9 cellular contexts compared by ENCODE assay signal in the genomic region with DNA sequence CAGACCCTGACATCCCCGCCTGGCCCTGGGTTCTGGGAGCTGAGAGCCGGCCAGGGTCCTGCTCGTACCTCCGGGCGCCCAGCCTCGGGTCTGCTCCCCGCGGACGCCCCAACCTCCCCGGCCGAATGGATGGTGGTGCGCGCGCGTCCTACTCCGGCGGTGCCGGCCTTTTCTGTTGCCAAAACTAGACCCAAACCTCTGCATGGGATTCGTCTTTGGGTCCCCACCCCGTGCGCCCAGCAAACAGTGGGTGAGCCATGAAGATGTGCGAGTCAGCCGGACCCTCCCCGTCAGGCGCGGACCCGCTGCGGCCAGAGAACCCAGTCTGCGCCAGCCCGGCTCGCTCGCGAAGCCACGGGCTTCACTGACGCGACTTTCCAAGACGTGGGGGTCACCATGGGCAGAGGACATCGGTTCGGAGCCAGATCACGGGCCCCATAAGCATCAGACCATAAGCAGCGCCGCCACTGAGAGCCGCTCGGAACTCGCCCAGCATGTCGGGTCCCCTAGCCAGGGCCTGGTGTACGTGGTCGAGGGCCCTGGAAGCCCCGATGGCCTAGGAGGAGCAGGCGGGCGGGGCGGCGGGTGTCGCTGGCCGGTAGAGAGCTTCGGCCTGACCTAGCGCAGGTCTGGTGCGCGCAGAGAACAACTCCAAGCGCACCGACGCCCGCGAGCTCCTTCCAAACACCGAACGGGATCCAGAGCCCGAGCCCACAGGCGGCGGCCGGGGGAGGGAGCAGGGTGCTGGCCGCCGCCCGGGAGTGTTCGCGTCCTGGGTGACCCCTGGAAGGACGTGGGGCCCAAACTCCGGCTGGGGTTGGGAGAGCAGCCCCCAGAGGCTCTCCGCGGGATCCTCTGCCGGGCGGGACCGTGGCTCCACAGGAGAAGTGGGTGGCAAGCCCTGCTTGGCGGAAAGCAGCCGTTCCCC. TPM values are rescaled to one million over a fixed set of nuclear protein-coding genes. Genes with fewer than 3 reads are reported as not detected.
DNase-seq lines count a peak whose midpoint lies in the region; ATAC-seq, FAIRE-seq and TF ChIP-seq lines count a peak whose summit lies in the region.
"Had no signal": no experiment of that assay in that cellular context is flagged by ENCODE, and none has a peak within 500 bp of the region (broad histone marks: within the 10 kb centered on the region; RNA-seq: fewer than 3 reads in every experiment).

No MANE protein-coding gene starts in this region.

- peaks cover 8% of the 10 kb centered on the region for H3K36me3 Mint-ChIP-seq in activated naive CD4-positive, alpha-beta T cell treated with anti-CD3 and anti-CD28 coated beads, Interleukin-2, amount 10 ng/mL, durations not matched to agents 7 days and 5 days
- H3K36me3 Mint-ChIP-seq in activated CD8-positive, alpha-beta T cell treated with anti-CD3 and anti-CD28 coated beads, Interleukin-2, amount 10 ng/mL, durations not matched to agents 7 days and 5 days (ENCODE audit: low read depth): peaks cover 7% of the 10 kb centered on the region
- H3K36me3 Mint-ChIP-seq in immature natural killer cell: peaks cover 0 to 3% (median 0%) of the 10 kb centered on the region in 3 donors

- 3% methylated on average over 20 of the region's 84 CpGs for WGBS in suprapubic skin

- peak overlapping the region; percentile 21 for H3K4me3 Mint-ChIP-seq in activated naive CD4-positive, alpha-beta T cell treated with anti-CD3 and anti-CD28 coated beads, Interleukin-2, amount 10 ng/mL, durations not matched to agents 7 days and 5 days
- H3K4me3 Mint-ChIP-seq in activated CD8-positive, alpha-beta T cell treated with anti-CD3 and anti-CD28 coated beads, Interleukin-2, amount 10 ng/mL, durations not matched to agents 7 days and 5 days: peak overlapping the region; percentile 12
- peak overlapping the region in 4 of 5 donors; percentile 21 to 51 (median 40) for H3K4me3 Mint-ChIP-seq in immature natural killer cell

- peaks cover 10% of the 10 kb centered on the region for H3K36me3 ChIP-seq in suprapubic skin

- ATAC-seq in activated CD8-positive, alpha-beta T cell treated with anti-CD3 and anti-CD28 coated beads, Interleukin-2, amount 10 ng/mL, durations not matched to agents 7 days and 5 days: no peak
- no peak for ATAC-seq in GM18511 (IDR thresholded peaks at IDR 0.05; ENCODE audit: unreplicated experiment)

- no peak overlapping the region for H3K27ac Mint-ChIP-seq in activated naive CD4-positive, alpha-beta T cell treated with anti-CD3 and anti-CD28 coated beads, Interleukin-2, amount 10 ng/mL, durations not matched to agents 7 days and 5 days
- H3K27ac Mint-ChIP-seq in activated CD8-positive, alpha-beta T cell treated with anti-CD3 and anti-CD28 coated beads, Interleukin-2, amount 10 ng/mL, durations not matched to agents 7 days and 5 days: no peak overlapping the region
- H3K27ac Mint-ChIP-seq in immature natural killer cell: no peak overlapping the region

- H3K9me3 ChIP-seq in suprapubic skin: no peaks in the 10 kb centered on the region

- TF ChIP-seq CTCF in suprapubic skin (IDR thresholded peaks at IDR 0.05): no peak

- peaks cover 62% of the 10 kb centered on the region for H3K27me3 Mint-ChIP-seq in activated naive CD4-positive, alpha-beta T cell treated with anti-CD3 and anti-CD28 coated beads, Interleukin-2, amount 10 ng/mL, durations not matched to agents 7 days and 5 days
- H3K27me3 Mint-ChIP-seq in activated CD8-positive, alpha-beta T cell treated with anti-CD3 and anti-CD28 coated beads, Interleukin-2, amount 10 ng/mL, durations not matched to agents 7 days and 5 days (ENCODE audit: low read depth): peaks cover 33% of the 10 kb centered on the region
- H3K27me3 Mint-ChIP-seq in immature natural killer cell (ENCODE audit: low read depth in 3 of 3): peaks cover 13 to 18% (median 16%) of the 10 kb centered on the region in 3 donors

- no peak for FAIRE-seq in HTR-8/SVneo (lab: Jason Lieb, UNC)
- FAIRE-seq in urothelium cell line (lab: Jason Lieb, UNC): no peak

- H3K27ac ChIP-seq in suprapubic skin: no peak overlapping the region

- H3K4me1 Mint-ChIP-seq in activated naive CD4-positive, alpha-beta T cell treated with anti-CD3 and anti-CD28 coated beads, Interleukin-2, amount 10 ng/mL, durations not matched to agents 7 days and 5 days: peaks cover 28% of the 10 kb centered on the region
- peaks cover 27% of the 10 kb centered on the region for H3K4me1 Mint-ChIP-seq in activated CD8-positive, alpha-beta T cell treated with anti-CD3 and anti-CD28 coated beads, Interleukin-2, amount 10 ng/mL, durations not matched to agents 7 days and 5 days (ENCODE audit: low read depth)
- peaks cover 21 to 34% of the 10 kb centered on the region in 2 donors for H3K4me1 Mint-ChIP-seq in immature natural killer cell

- H3K4me3 ChIP-seq in suprapubic skin: peak overlapping the region; percentile 75

- peaks cover 61% of the 10 kb centered on the region for H3K27me3 ChIP-seq in suprapubic skin

- no peak for TF ChIP-seq EP300 in suprapubic skin (IDR thresholded peaks at IDR 0.05)

- no peak for DNase-seq in activated naive CD4-positive, alpha-beta T cell treated with anti-CD3 and anti-CD28 coated beads, Interleukin-2, amount 10 ng/mL, durations not matched to agents 7 days and 5 days
- no peak for DNase-seq in activated naive CD4-positive, alpha-beta T cell treated with anti-CD3 and anti-CD28 coated beads, Interleukin-2, amount 50 U/mL, for 16 hours
- DNase-seq in activated CD8-positive, alpha-beta T cell treated with anti-CD3 and anti-CD28 coated beads, Interleukin-2, amount 10 ng/mL, durations not matched to agents 7 days and 5 days: no peak
- no peak for DNase-seq in immature natural killer cell
- DNase-seq in suprapubic skin (ENCODE audit: low spot score in 2 of 2): peak in 1 of 2 donors; percentile 64
- no peak for DNase-seq in HTR-8/SVneo (ENCODE audit: insufficient read length, low spot score)
- DNase-seq in urothelium cell line (ENCODE audit: low spot score): no peak

- H3K9me3 Mint-ChIP-seq in activated naive CD4-positive, alpha-beta T cell treated with anti-CD3 and anti-CD28 coated beads, Interleukin-2, amount 10 ng/mL, durations not matched to agents 7 days and 5 days: no peaks in the 10 kb centered on the region
- H3K9me3 Mint-ChIP-seq in activated CD8-positive, alpha-beta T cell treated with anti-CD3 and anti-CD28 coated beads, Interleukin-2, amount 10 ng/mL, durations not matched to agents 7 days and 5 days (ENCODE audit: insufficient read depth): no peaks in the 10 kb centered on the region
- no peaks in the 10 kb centered on the region for H3K9me3 Mint-ChIP-seq in immature natural killer cell

- H3K4me1 ChIP-seq in suprapubic skin: peaks cover 43% of the 10 kb centered on the region

- CTCF ChIA-PET in activated naive CD4-positive, alpha-beta T cell treated with anti-CD3 and anti-CD28 coated beads, Interleukin-2, amount 10 ng/mL, durations not matched to agents 7 days and 5 days (lab: Charles Lee): no interaction called here
- CTCF ChIA-PET in activated CD8-positive, alpha-beta T cell treated with anti-CD3 and anti-CD28 coated beads, Interleukin-2, amount 10 ng/mL, durations not matched to agents 7 days and 5 days (lab: Charles Lee): interaction anchor here (0.9 kb wide), 1 partner anchor 73 kb away, joined by 3 read pairs; no protein-coding TSS in a partner anchor

- POLR2A ChIA-PET in activated CD8-positive, alpha-beta T cell treated with anti-CD3 and anti-CD28 coated beads, Interleukin-2, amount 10 ng/mL, durations not matched to agents 7 days and 5 days (lab: Charles Lee): no interaction called here

- TF ChIP-seq POLR2A in suprapubic skin (IDR thresholded peaks at IDR 0.05): no peak

RNA-seq across cellular contexts. Expression of a gene that starts 1.0 kb away (rescaled TPM):
- 1 to 10 TPM; 1.3 to 1.4 TPM for total RNA-seq in activated CD8-positive, alpha-beta T cell treated with anti-CD3 and anti-CD28 coated beads, Interleukin-2, amount 10 ng/mL, durations not matched to agents 7 days and 5 days
- polyA plus RNA-seq in immature natural killer cell: not detected
- total RNA-seq in suprapubic skin: 10 to 100 TPM in 3 of 4 donors, 1 to 10 TPM in 1; 8.8 to 24.7 (median 16.9) TPM
- total RNA-seq: skeletal muscle tissue had no signal

RNA-seq across cellular contexts. Expression of a gene that starts 1.4 kb away (rescaled TPM):
- total RNA-seq in activated CD8-positive, alpha-beta T cell treated with anti-CD3 and anti-CD28 coated beads, Interleukin-2, amount 10 ng/mL, durations not matched to agents 7 days and 5 days: 10 to 100 TPM; 33.1 to 36.7 TPM
- 10 to 100 TPM; 19.9 to 26.8 (median 21.1) TPM for polyA plus RNA-seq in immature natural killer cell
- 10 to 100 TPM; 16.4 to 33.7 (median 19.6) TPM for total RNA-seq in suprapubic skin

RNA-seq across cellular contexts. Expression of a gene that starts 26.5 kb away (rescaled TPM):
- 10 to 100 TPM in 1 of 2 experiments, 1 to 10 TPM in 1; 9.9 to 10.0 TPM for total RNA-seq in activated CD8-positive, alpha-beta T cell treated with anti-CD3 and anti-CD28 coated beads, Interleukin-2, amount 10 ng/mL, durations not matched to agents 7 days and 5 days
- polyA plus RNA-seq in immature natural killer cell: 10 to 100 TPM; 36.2 to 43.4 (median 40.3) TPM
- 10 to 100 TPM; 36.9 to 52.6 (median 44.8) TPM for total RNA-seq in suprapubic skin

RNA-seq across cellular contexts. Expression of a gene that starts 40.0 kb away (rescaled TPM):
- total RNA-seq in activated CD8-positive, alpha-beta T cell treated with anti-CD3 and anti-CD28 coated beads, Interleukin-2, amount 10 ng/mL, durations not matched to agents 7 days and 5 days: 1 to 10 TPM; 7.1 to 8.3 TPM
- under 1 TPM in 1 of 3 donors, not detected in 2; 0.08 TPM for polyA plus RNA-seq in immature natural killer cell
- 100 to 1,000 TPM in 1 of 4 donors, 10 to 100 TPM in 3; 66.7 to 120 (median 74.5) TPM for total RNA-seq in suprapubic skin

Comparison
In these comparisons a context has a peak if more than half of its experiments do, and no peak if none do; other contexts are left out.
1. RNA of a gene that starts 1.0 kb away (total RNA-seq): 8.8 to 24.7 TPM in suprapubic skin; 1.3 to 1.4 TPM in activated CD8-positive, alpha-beta T cell treated with anti-CD3 and anti-CD28 coated beads, Interleukin-2, amount 10 ng/mL, durations not matched to agents 7 days and 5 days; every median in the first group is over 4 times any median in the second.
2. Peak in every context shown above with its lines, with median percentiles within 50 percentile points of each other: H3K4me3 Mint-ChIP-seq.